ENCODE assay signal across 7 cellular contexts in genomic region chr1:227508431-227508830, GRCh38.
"Had no signal": no experiment of that assay in that cellular context is flagged by ENCODE, and none has a peak within 500 bp of the region (broad histone marks: within the 10 kb centered on the region; RNA-seq: fewer than 3 reads in every experiment).

No MANE protein-coding gene starts in this region.

- H3K9ac ChIP-seq: GM23248 had no signal

- H3K9me3 Mint-ChIP-seq: HFFc6, IgD-negative memory B cell had no signal

- H3K27ac Mint-ChIP-seq: HFFc6, IgD-negative memory B cell had no signal

- DNase-seq: GM23248, GOT3, H7, HFFc6 had no signal

- H3K4me3 ChIP-seq: GM23248, HAP-1 had no signal

- H3K27ac ChIP-seq: GM23248, HL-60 had no signal

- H3K4me1 Mint-ChIP-seq: IgD-negative memory B cell had no signal

- H2AFZ ChIP-seq: GM23248 had no signal

- H3K9me3 ChIP-seq: HAP-1 had no signal

- H3K4me3 Mint-ChIP-seq: HFFc6, IgD-negative memory B cell had no signal

- H3K27me3 Mint-ChIP-seq: IgD-negative memory B cell had no signal

- H3K36me3 ChIP-seq: HAP-1 had no signal

- H3K36me3 Mint-ChIP-seq: IgD-negative memory B cell had no signal

- H3K4me1 ChIP-seq: HAP-1 had no signal
